8 cellular contexts compared by ENCODE assay signal in the genomic region with DNA sequence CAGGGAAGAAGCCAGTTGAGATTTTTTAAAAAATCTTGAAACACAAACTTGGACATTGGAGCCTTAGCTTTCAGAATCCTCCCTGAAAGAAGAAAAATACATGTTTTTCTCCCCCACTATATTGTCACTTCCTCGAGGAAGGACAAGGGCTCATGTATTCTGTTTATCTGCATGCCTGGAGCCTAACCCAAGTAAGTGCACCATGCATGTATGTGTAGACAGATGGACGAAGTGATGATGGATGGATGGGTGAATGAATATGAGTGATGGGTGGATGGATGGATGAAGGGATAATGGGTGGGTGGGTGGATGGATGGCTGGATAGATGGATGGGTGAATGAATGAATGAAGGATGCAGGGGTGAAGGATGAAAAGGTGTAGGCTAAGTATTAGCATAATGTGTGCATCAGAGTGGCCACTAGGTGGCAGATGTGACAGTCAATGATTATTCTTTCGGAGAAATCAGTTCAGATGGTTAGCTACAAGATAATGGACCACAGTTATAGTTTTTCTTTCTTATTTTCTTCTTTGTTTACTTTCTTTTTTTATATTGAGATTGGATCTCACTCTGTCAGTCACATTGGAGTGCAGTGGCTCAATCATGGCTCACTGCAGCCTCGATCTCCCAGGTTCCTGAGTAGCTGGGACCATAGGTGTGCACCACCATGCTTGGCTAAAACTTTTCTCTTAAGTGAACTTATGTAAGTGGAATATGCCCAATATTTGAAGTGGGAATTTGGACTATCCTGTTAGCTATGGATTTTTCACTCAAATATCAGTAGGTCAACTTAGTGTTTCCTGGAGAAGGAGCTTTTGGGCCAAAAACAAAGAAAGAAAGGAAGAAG. TPM values are rescaled to one million over a fixed set of nuclear protein-coding genes. Genes with fewer than 3 reads are reported as not detected.
DNase-seq lines count a peak whose midpoint lies in the region; ATAC-seq and TF ChIP-seq lines count a peak whose summit lies in the region.

No MANE protein-coding gene starts in this region.

- no peaks in the 10 kb centered on the region for H3F3A ChIP-seq in GM23248 (ENCODE audit: insufficient read depth)

- peak; percentile 36 for DNase-seq in activated gamma-delta T cell treated with Interleukin-2 at 50 U/mL for 16 hours
- no peak for DNase-seq in activated gamma-delta T cell (lab: John Stamatoyannopoulos, UW)
- DNase-seq in GM23248: peak; percentile 69
- peak; percentile 32 for DNase-seq in Jurkat, Clone E6-1 (ENCODE audit: low read depth, low spot score)
- peak in 1 of 3 donors; percentile 12 for DNase-seq in T-helper 17 cell
- peak; percentile 41 for DNase-seq in dedifferentiated amniotic fluid mesenchymal stem cell (ENCODE audit: extremely low spot score)
- peak in 1 of 2 experiments; percentile 42 for DNase-seq in mesothelial cell of epicardium (ENCODE audit: low spot score in 2 of 2, unreplicated experiment in 2 of 2)
- no peak for DNase-seq in vagina (ENCODE audit: extremely low spot score in 2 of 2)

- in situ Hi-C loops in GM23248 (cut with MboI): loop anchor here (10.0 kb wide), 1 partner anchor 832 kb away; no protein-coding TSS in a partner anchor

- H3K36me3 Mint-ChIP-seq in T-helper 17 cell (ENCODE audit: low read depth) (peaks cover 4% of the 10 kb centered on the region), mesothelial cell of epicardium (no peaks in the 10 kb centered on the region)

- peaks cover 4% of the 10 kb centered on the region for H3K4me1 Mint-ChIP-seq in T-helper 17 cell
- H3K4me1 Mint-ChIP-seq in mesothelial cell of epicardium: no peaks in the 10 kb centered on the region

- no peaks in the 10 kb centered on the region for H3K36me3 ChIP-seq in GM23248 (ENCODE audit: low read depth)
- H3K36me3 ChIP-seq in vagina: no peaks in the 10 kb centered on the region

- no peaks in the 10 kb centered on the region for H3K4me1 ChIP-seq in GM23248 (ENCODE audit: insufficient read depth)
- H3K4me1 ChIP-seq in vagina: no peaks in the 10 kb centered on the region

- H3K79me2 ChIP-seq in GM23248 (ENCODE audit: insufficient read depth): no peaks in the 10 kb centered on the region

- TF ChIP-seq CTCF in mesothelial cell of epicardium (IDR thresholded peaks at IDR 0.05; ENCODE audit: unreplicated experiment): peak; percentile 85
- peak; percentile 40 to 61 (median 41) for TF ChIP-seq CTCF in vagina (IDR thresholded peaks at IDR 0.05)

- intact Hi-C loops in vagina (cut with DNase I): no loop called here

- no peak overlapping the region for H2AFZ ChIP-seq in GM23248

- no peaks in the 10 kb centered on the region for H3K9me2 ChIP-seq in GM23248 (ENCODE audit: insufficient read depth)

- ATAC-seq in T-helper 17 cell: peak; percentile 81

- no peak overlapping the region for H3K27ac Mint-ChIP-seq in T-helper 17 cell
- no peak overlapping the region for H3K27ac Mint-ChIP-seq in mesothelial cell of epicardium

- H3K4me2 ChIP-seq in GM23248 (ENCODE audit: unreplicated experiment): no peak overlapping the region

- H3K9me3 ChIP-seq in GM23248 (ENCODE audit: low read depth) (no peaks in the 10 kb centered on the region), T-helper 17 cell (ENCODE audit: control insufficient read depth, low read length, poor library complexity, severe bottlenecking) (no peaks in the 10 kb centered on the region), vagina (no peaks in the 10 kb centered on the region)

- H3K27ac ChIP-seq in GM23248: no peak overlapping the region
- no peak overlapping the region for H3K27ac ChIP-seq in vagina

- H3K27me3 Mint-ChIP-seq in T-helper 17 cell (peaks cover 69% of the 10 kb centered on the region), mesothelial cell of epicardium (ENCODE audit: low read depth) (peaks cover 65% of the 10 kb centered on the region)

- H3K27me3 ChIP-seq in GM23248 (replicated peaks; ENCODE audit: insufficient read depth) (peaks cover 27% of the 10 kb centered on the region), vagina (no peaks in the 10 kb centered on the region)

- no peak overlapping the region for H3K9ac ChIP-seq in GM23248

- H3K4me3 Mint-ChIP-seq in T-helper 17 cell: no peak overlapping the region
- no peak overlapping the region for H3K4me3 Mint-ChIP-seq in mesothelial cell of epicardium

- no peak for TF ChIP-seq POLR2A in vagina (IDR thresholded peaks at IDR 0.05)

- H3K4me3 ChIP-seq in GM23248: no peak overlapping the region
- H3K4me3 ChIP-seq in Jurkat, Clone E6-1 (ENCODE audit: low read length): no peak overlapping the region
- no peak overlapping the region for H3K4me3 ChIP-seq in vagina

- H3K9me3 Mint-ChIP-seq in mesothelial cell of epicardium: peaks cover 15% of the 10 kb centered on the region

- no peaks in the 10 kb centered on the region for H4K20me1 ChIP-seq in GM23248 (ENCODE audit: insufficient read depth)

- WGBS in GM23248 (ENCODE audit: low coverage in 1 of 2, low lambda C conversion rate in 2 of 2, missing lambda C conversion rate in 2 of 2), 2 experiments: 22 to 28% methylated on average over 4 of the region's 4 CpGs

RNA-seq across cellular contexts. Expression of a gene that starts 18.5 kb away (rescaled TPM):
- 15.9 and 23.8 TPM in 2 replicates for total RNA-seq in GM23248 (2014; rRNA removed; shearing (Covaris generic))
- 11.4 and 12.8 TPM in 2 replicates for polyA plus RNA-seq in GM23248 (2016; fragmentation: Nextera tagmentation; extraction: Ambion mirVana)
- 33.0 TPM for polyA plus RNA-seq in Jurkat, Clone E6-1 (2012; ENCODE audit: insufficient read depth, insufficient read length)
- total RNA-seq in T-helper 17 cell (10 to 100 TPM; 51.6 to 58.2 TPM), mesothelial cell of epicardium (46.5 to 47.5 TPM (median 46.9 TPM) in 3 replicates), vagina (18.2 TPM)

RNA-seq across cellular contexts. Expression of a gene that starts 55.9 kb away (rescaled TPM):
- 13.0 and 21.0 TPM in 2 replicates for total RNA-seq in GM23248 (2014; rRNA removed; shearing (Covaris generic))
- 35.6 and 36.1 TPM in 2 replicates for polyA plus RNA-seq in GM23248 (2016; fragmentation: Nextera tagmentation; extraction: Ambion mirVana)
- polyA plus RNA-seq in Jurkat, Clone E6-1 (2012; ENCODE audit: insufficient read depth, insufficient read length): 20.1 TPM
- total RNA-seq in T-helper 17 cell: 10 to 100 TPM in 1 of 2 donors, 1 to 10 TPM in 1; 9.6 to 15.3 TPM
- 18.9 to 22.5 TPM (median 21.1 TPM) in 3 replicates for total RNA-seq in mesothelial cell of epicardium
- total RNA-seq in vagina: 9.8 TPM

Comparison
In these comparisons a context has a peak if more than half of its experiments do, and no peak if none do; other contexts are left out.
1. DNase-seq: peak in activated gamma-delta T cell treated with Interleukin-2 at 50 U/mL for 16 hours (single experiment), GM23248 (single experiment), Jurkat, Clone E6-1 (single experiment) and dedifferentiated amniotic fluid mesenchymal stem cell (single experiment); none in activated gamma-delta T cell (single experiment) and vagina (0 of 2).